Comparison of ENCODE assay signal across 1 cellular context in the genomic region with DNA sequence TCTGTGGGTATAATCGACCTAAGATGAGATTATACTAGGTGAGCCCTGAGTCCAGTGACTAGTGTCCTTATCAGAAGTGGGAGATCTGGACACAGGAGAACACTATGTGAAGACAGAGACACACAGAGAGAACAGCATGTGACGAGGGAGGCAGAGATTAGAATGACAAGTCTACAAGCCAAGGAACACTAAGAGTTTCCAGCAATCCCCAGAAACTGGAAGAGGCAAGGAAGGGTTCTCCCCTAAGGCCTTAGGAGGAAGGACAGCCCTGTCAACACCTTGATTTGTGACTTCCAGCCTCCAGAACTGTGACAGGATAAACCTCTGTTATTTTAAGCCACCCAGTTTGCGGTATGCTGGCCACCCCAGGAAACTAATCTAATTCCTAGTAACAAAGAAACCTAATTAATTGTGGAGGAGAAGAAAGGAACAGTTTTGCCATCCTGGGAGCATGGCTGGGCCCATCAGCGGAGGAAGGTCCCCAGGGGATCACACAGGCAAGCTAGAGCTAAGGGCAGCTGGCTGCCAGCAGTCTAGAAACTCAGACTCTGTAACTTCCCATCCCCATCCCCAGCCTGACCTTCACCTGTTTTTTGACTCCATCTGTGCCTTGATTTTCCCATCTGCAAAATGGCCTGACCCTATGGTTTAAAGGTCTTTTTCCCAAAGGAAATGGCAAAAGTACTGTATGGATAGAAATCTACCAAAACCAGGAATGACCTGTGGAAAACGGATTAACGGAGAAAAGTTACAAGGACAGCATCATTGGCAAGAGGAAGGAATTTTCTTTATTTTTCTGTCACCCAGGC.
TF ChIP-seq lines count a peak whose summit lies in the region.

No MANE protein-coding gene starts in this region.

TF ChIP-seq in WTC11, 78 proteins besides CTCF, POLR2A, EP300 and RAD21 (continued from another document):
- TF ChIP-seq SOX15 (CRISPR knock-in tag; IDR thresholded peaks at IDR 0.05): no peak
- no peak for TF ChIP-seq E2F1 (CRISPR knock-in tag; IDR thresholded peaks at IDR 0.05)
- TF ChIP-seq, protein P1, sequence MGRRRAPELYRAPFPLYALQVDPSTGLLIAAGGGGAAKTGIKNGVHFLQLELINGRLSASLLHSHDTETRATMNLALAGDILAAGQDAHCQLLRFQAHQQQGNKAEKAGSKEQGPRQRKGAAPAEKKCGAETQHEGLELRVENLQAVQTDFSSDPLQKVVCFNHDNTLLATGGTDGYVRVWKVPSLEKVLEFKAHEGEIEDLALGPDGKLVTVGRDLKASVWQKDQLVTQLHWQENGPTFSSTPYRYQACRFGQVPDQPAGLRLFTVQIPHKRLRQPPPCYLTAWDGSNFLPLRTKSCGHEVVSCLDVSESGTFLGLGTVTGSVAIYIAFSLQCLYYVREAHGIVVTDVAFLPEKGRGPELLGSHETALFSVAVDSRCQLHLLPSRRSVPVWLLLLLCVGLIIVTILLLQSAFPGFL (CRISPR knock-in tag; IDR thresholded peaks at IDR 0.05; ENCODE audit: borderline replicate concordance): no peak
- TF ChIP-seq ZNF281 (CRISPR knock-in tag; IDR thresholded peaks at IDR 0.05): no peak
- TF ChIP-seq SMAD3 (CRISPR knock-in tag; IDR thresholded peaks at IDR 0.05; ENCODE audit: borderline replicate concordance): no peak
- no peak for TF ChIP-seq CBFB (CRISPR knock-in tag; IDR thresholded peaks at IDR 0.05; ENCODE audit: low read depth)
- no peak for TF ChIP-seq TEAD1 (CRISPR knock-in tag; IDR thresholded peaks at IDR 0.05)
- TF ChIP-seq E2F4 (CRISPR knock-in tag; IDR thresholded peaks at IDR 0.05; ENCODE audit: borderline replicate concordance, low read depth): no peak
- TF ChIP-seq USF2 (CRISPR knock-in tag; IDR thresholded peaks at IDR 0.05): no peak
- TF ChIP-seq ERG (CRISPR knock-in tag; IDR thresholded peaks at IDR 0.05): no peak
